In the genomic region with DNA sequence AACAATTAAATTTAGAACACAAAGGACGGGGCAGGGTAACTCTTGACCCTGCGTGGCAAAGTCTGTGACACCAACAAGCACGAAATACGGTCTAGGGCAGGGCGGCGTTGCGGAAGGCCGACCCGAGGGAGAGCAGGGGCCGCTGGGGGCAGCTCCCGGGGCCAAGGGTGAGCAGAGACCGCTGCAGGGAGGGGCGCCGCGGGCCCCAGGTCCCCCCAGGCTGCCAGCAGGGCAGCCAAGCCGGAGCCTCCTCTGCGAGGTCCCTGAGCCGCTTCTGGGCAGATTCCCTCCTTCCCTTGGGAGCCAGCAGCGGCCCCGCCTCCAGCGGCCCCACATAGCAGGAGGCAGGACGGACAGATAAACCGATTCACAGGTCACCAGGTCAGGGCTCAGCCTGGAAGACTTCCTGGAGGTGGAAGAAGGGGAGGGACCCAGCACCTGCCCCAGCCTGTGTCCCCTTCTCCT, we compare ENCODE assay signal across 15 cellular contexts.
"Had no signal": no experiment of that assay in that cellular context is flagged by ENCODE, and none has a peak within 500 bp of the region (broad histone marks: within the 10 kb centered on the region; RNA-seq: fewer than 3 reads in every experiment).

No MANE protein-coding gene starts in this region.

- ATAC-seq: activated CD4-positive, alpha-beta T cell treated with anti-CD3 and anti-CD28 coated beads for 36 hours; left lung; T-cell had no signal

- H3K4me1 ChIP-seq: breast epithelium, esophagus squamous epithelium, left lung, parathyroid adenoma, transverse colon had no signal

- H3K27ac ChIP-seq: breast epithelium, dorsolateral prefrontal cortex, esophagus squamous epithelium, left lung, parathyroid adenoma, transverse colon, VCaP had no signal

- H2AFZ ChIP-seq: parathyroid adenoma had no signal

- H3K4me3 ChIP-seq: breast epithelium, dorsolateral prefrontal cortex, esophagus squamous epithelium, left lung, transverse colon had no signal

- H3K79me2 ChIP-seq: parathyroid adenoma had no signal

- H3K36me3 ChIP-seq: breast epithelium, esophagus squamous epithelium, left lung, transverse colon had no signal

- DNase-seq: activated CD4-positive, alpha-beta memory T cell treated with anti-CD3 and anti-CD28 coated beads, Interleukin-2, amount 10 ng/mL, durations not matched to agents 7 days and 5 days; activated CD4-positive, alpha-beta T cell treated with anti-CD3 and anti-CD28 coated beads for 36 hours; activated CD8-positive, alpha-beta memory T cell treated with anti-CD3 and anti-CD28 coated beads, Interleukin-2, amount 50 U/mL, for 48 hours; esophagus squamous epithelium; foreskin fibroblast; stimulated activated naive CD4-positive, alpha-beta T cell; substantia nigra; T-cell; T1000; transverse colon had no signal
